In the genomic region with DNA sequence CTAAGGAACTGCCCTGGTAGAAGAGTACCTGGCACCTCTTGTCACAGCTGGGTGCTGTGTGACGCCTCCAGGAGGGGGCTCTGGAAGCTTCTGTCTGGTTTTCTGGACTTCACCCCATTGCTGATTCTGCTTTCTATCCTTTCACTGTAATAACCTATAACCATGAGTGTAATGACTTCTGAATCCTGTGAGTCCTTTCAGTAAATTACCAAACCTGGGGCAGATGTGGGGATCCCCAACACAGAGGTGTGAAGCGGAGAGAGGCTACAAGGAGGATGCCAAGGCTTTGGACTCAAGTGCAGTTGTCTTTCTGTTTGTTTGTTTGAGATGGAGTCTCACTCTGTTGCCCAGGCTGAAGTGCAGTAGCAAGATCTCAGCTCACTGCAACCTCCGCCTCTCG, we compare ENCODE assay signal across 11 cellular contexts.
"Had no signal": no experiment of that assay in that cellular context is flagged by ENCODE, and none has a peak within 500 bp of the region (broad histone marks: within the 10 kb centered on the region; RNA-seq: fewer than 3 reads in every experiment).

No MANE protein-coding gene starts in this region.

- ATAC-seq: left colon; lower lobe of right lung; stimulated activated naive B cell treated with anti-CD40 and anti-IgM and Interleukin-4, amounts not matched to agents 10 μg/mL and 1 μg/mL and 100 μg/mL, for 72 hours had no signal

- H3K9ac ChIP-seq: parathyroid adenoma had no signal

- H3K27me3 Mint-ChIP-seq: stimulated activated naive B cell treated with anti-CD40 and anti-IgM and Interleukin-4, amounts not matched to agents 10 μg/mL and 1 μg/mL and 100 μg/mL, for 72 hours had no signal

- FAIRE-seq: islet of Langerhans had no signal

- H3K36me3 ChIP-seq: lower lobe of right lung had no signal

- DNase-seq: activated CD4-positive, CD25-positive, alpha-beta regulatory T cell treated with anti-CD3 and anti-CD28 coated beads, Interleukin-2, amount 50 U/mL, for 72 hours; activated gamma-delta T cell; erythroblast; left colon; lower lobe of right lung; stimulated activated CD4-positive, alpha-beta T cell treated with anti-CD3 and anti-CD28 coated beads, Interleukin-2, amount 100 ng/mL, for 48 hours; stimulated activated naive B cell treated with anti-CD40 and anti-IgM and Interleukin-4, amounts not matched to agents 10 μg/mL and 1 μg/mL and 100 μg/mL, for 72 hours; SW 1271; trophoblast cell had no signal

- H3K79me2 ChIP-seq: parathyroid adenoma had no signal

- H2AFZ ChIP-seq: parathyroid adenoma had no signal

- H3K27ac ChIP-seq: lower lobe of right lung, parathyroid adenoma had no signal

- H3K4me1 ChIP-seq: lower lobe of right lung had no signal

- H3K9me3 ChIP-seq: lower lobe of right lung had no signal

- H3K4me3 ChIP-seq: lower lobe of right lung had no signal

- H3K9me3 Mint-ChIP-seq: stimulated activated naive B cell treated with anti-CD40 and anti-IgM and Interleukin-4, amounts not matched to agents 10 μg/mL and 1 μg/mL and 100 μg/mL, for 72 hours had no signal

- H3K4me3 Mint-ChIP-seq: stimulated activated naive B cell treated with anti-CD40 and anti-IgM and Interleukin-4, amounts not matched to agents 10 μg/mL and 1 μg/mL and 100 μg/mL, for 72 hours had no signal
